18 cellular contexts compared by ENCODE assay signal in the genomic region with DNA sequence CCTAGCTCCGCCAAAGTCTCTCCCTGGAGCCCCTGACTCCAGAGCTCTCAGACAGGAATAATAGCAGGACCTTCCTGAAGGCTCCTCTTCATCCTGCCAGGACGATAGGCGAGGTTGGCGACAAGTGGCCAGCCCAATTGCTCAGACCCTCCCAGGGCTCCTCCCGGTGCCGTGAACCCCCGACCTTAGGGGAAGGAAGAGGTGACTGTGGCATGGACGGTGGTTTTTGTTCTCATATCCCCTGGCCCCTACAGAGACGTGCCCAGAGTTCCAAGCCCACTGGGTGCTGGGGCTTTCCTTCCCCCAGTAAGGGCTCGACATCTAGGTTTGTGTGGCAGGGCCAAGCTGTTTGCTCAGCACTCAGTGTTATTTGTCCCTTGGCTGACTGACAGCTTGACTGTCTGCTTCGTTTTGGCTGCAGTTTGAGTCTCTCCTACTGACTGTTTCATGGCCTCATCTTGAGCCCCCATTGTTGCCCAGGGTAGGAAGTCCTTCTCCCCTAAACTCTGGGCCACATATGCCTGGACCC. TPM values are rescaled to one million over a fixed set of nuclear protein-coding genes. Genes with fewer than 3 reads are reported as not detected.
DNase-seq lines count a peak whose midpoint lies in the region; ATAC-seq, FAIRE-seq and TF ChIP-seq lines count a peak whose summit lies in the region.
"Had no signal": no experiment of that assay in that cellular context is flagged by ENCODE, and none has a peak within 500 bp of the region (broad histone marks: within the 10 kb centered on the region; RNA-seq: fewer than 3 reads in every experiment).

No MANE protein-coding gene starts in this region.

- DNase-seq in D341Med (ENCODE audit: low spot score) (peak; percentile 6), IMR-90 (no peak), K562 (ENCODE audit: extremely low read depth in 1 of 4, low spot score in 3 of 4) (no peak), neuronal stem cell (ENCODE audit: low spot score) (no peak), PC-9 (no peak)
- DNase-seq: activated CD4-positive, alpha-beta T cell treated with anti-CD3 and anti-CD28 coated beads for 36 hours; activated naive CD4-positive, alpha-beta T cell treated with anti-CD3 and anti-CD28 coated beads, Interleukin-2, amount 50 U/mL, for 16 hours; C1 segment of cervical spinal cord; HCEC 1CT; NCI-H1417; occipital lobe; SIG-M5; small intestine; stimulated activated naive CD4-positive, alpha-beta T cell treated with Interleukin-2 at 50 U/mL for 16 hours had no signal

- no peak for TF ChIP-seq POLR2A in IMR-90 (IDR thresholded peaks at IDR 0.05; ENCODE audit: low read depth, low read length)
- no peak for TF ChIP-seq POLR2A in K562 (conservative IDR thresholded peaks at IDR 0.05)

- H3K9me3 ChIP-seq in IMR-90 (ENCODE audit: control insufficient read depth, insufficient read depth, low read length) (peaks cover 4% of the 10 kb centered on the region), K562 (replicated peaks; ENCODE audit: control insufficient read depth, insufficient read depth, low read depth, low read length) (no peaks in the 10 kb centered on the region), neuronal stem cell (replicated peaks in 1 of 2; ENCODE audit: control insufficient read depth in 2 of 2, insufficient read depth in 1 of 2, low read depth in 1 of 2, low read length in 2 of 2) (no peaks in the 10 kb centered on the region), PC-9 (ENCODE audit: insufficient read depth, low read depth) (no peaks in the 10 kb centered on the region)
- H3K9me3 ChIP-seq: vagina had no signal

- H3K9ac ChIP-seq in IMR-90 (ENCODE audit: low read depth, low read length) (no peak overlapping the region), K562 (ENCODE audit: insufficient read depth in 1 of 2, low read depth in 2 of 2, low read length in 2 of 2) (peak overlapping the region; percentile 20 to 78; a peak in 3 of 4 replicates), neuronal stem cell (ENCODE audit: low read depth, low read length, poor library complexity) (no peak overlapping the region)

- H2BK5ac ChIP-seq in IMR-90 (ENCODE audit: low read depth, low read length, poor library complexity, severe bottlenecking), result no peak overlapping the region
- H2BK5ac ChIP-seq in neuronal stem cell (ENCODE audit: low read length), result no peak overlapping the region

- no peak for TF ChIP-seq EP300 in K562 (IDR thresholded peaks at IDR 0.05; ENCODE audit: low read length)

- H3K79me2 ChIP-seq in K562 (ENCODE audit: control insufficient read depth, insufficient read depth, low read length) (peaks cover 57% of the 10 kb centered on the region), PC-9 (ENCODE audit: low read depth) (no peaks in the 10 kb centered on the region)

- H3K14ac ChIP-seq in IMR-90 (replicated peaks; ENCODE audit: low read depth, low read length) (no peak overlapping the region), neuronal stem cell (ENCODE audit: low read length) (no peak overlapping the region)

- no peak for FAIRE-seq in K562 (lab: Jason Lieb, UNC)
- FAIRE-seq: small intestine had no signal

- H3K9me2 ChIP-seq in PC-9 (ENCODE audit: insufficient read depth), result no peaks in the 10 kb centered on the region

- CTCF ChIA-PET in IMR-90 (lab: Yijun Ruan, JAX), result no interaction called here
- CTCF ChIA-PET in K562 (lab: Yijun Ruan, JAX; ENCODE audit: low intra/inter-chr PET ratio), result no interaction called here
- CTCF ChIA-PET in PC-9 (lab: Charles Lee), result no interaction called here

- no peaks in the 10 kb centered on the region for H3K36me3 ChIP-seq in IMR-90 (ENCODE audit: control insufficient read depth, insufficient read depth, low read length)
- H3K36me3 ChIP-seq in K562 (ENCODE audit: control insufficient read depth, insufficient read depth, low read length), result no peaks in the 10 kb centered on the region
- no peaks in the 10 kb centered on the region for H3K36me3 ChIP-seq in neuronal stem cell (replicated peaks in 1 of 2; ENCODE audit: control insufficient read depth in 2 of 2, insufficient read depth in 2 of 2, low read length in 2 of 2)
- no peaks in the 10 kb centered on the region for H3K36me3 ChIP-seq in PC-9 (ENCODE audit: low read depth)
- H3K36me3 ChIP-seq: cardiac muscle cell, vagina had no signal

- H4K5ac ChIP-seq in IMR-90 (ENCODE audit: low read depth, low read length), result no peak overlapping the region

- ATAC-seq in IMR-90 (ENCODE audit: low read depth) (no peak), K562 (no peak), GM18520 (IDR thresholded peaks at IDR 0.05; ENCODE audit: unreplicated experiment) (no peak), GM18511 (IDR thresholded peaks at IDR 0.05; ENCODE audit: unreplicated experiment) (no peak)
- ATAC-seq: activated CD4-positive, alpha-beta T cell treated with anti-CD3 and anti-CD28 coated beads for 36 hours had no signal

- no peak overlapping the region for H2BK12ac ChIP-seq in neuronal stem cell (ENCODE audit: low read length)

- 80% methylated on average over 6 of the region's 11 CpGs; no CpG with 5 or more reads in 1 of the 2 experiments for WGBS in IMR-90 (ENCODE audit: extremely low coverage in 2 of 2, insufficient read length in 1 of 2), 2 experiments
- WGBS in K562 (ENCODE audit: insufficient coverage, low coverage, missing lambda C conversion rate), result 66% methylated on average over 11 of the region's 11 CpGs
- WGBS in neuronal stem cell (ENCODE audit: extremely low coverage in 2 of 2, insufficient read length in 2 of 2, insufficient replicate concordance in 1 of 2), 2 donors, result no CpG with 5 or more reads among the region's 11 CpGs

- H2AFZ ChIP-seq in IMR-90 (replicated peaks; ENCODE audit: low read length, poor library complexity) (no peak overlapping the region), K562 (ENCODE audit: low read depth, low read length) (no peak overlapping the region), neuronal stem cell (ENCODE audit: low read length) (no peak overlapping the region), PC-9 (no peak overlapping the region)

- no peak overlapping the region; the same call in 2 of the 3 replicates for H2BK15ac ChIP-seq in IMR-90 (ENCODE audit: low read depth, low read length)
- peak overlapping the region; percentile 14 for H2BK15ac ChIP-seq in neuronal stem cell (ENCODE audit: low read length)

- H3K27me3 ChIP-seq in IMR-90 (ENCODE audit: control insufficient read depth, insufficient read depth, low read length), result peaks cover 6% of the 10 kb centered on the region
- H3K27me3 ChIP-seq in K562 (ENCODE audit: control insufficient read depth in 2 of 2, insufficient read depth in 2 of 2, low read length in 2 of 2), result no peaks in the 10 kb centered on the region
- H3K27me3 ChIP-seq in neuronal stem cell (ENCODE audit: control insufficient read depth in 3 of 3, insufficient read depth in 3 of 3, low read depth in 1 of 3, low read length in 3 of 3), result peaks cover 0 to 12% (median 0%) of the 10 kb centered on the region in 3 experiments
- H3K27me3 ChIP-seq in PC-9 (ENCODE audit: insufficient read depth, low read depth), result no peaks in the 10 kb centered on the region
- H3K27me3 ChIP-seq: cardiac muscle cell, vagina had no signal

- H2AK5ac ChIP-seq in IMR-90 (ENCODE audit: low read depth, low read length) (peak overlapping the region; percentile 43; the same call in 1 of the 2 replicates), neuronal stem cell (ENCODE audit: low read depth, low read length) (no peak overlapping the region)

- dilution Hi-C loops in IMR-90 (cut with HindIII; ENCODE audit: low sequenced_read_pairs, unreplicated experiment), result no loop called here

- H3K4ac ChIP-seq in IMR-90 (ENCODE audit: low read depth, low read length) (no peak overlapping the region), neuronal stem cell (ENCODE audit: low read length) (no peak overlapping the region)

- H3K27ac ChIP-seq in IMR-90 (ENCODE audit: insufficient read depth, low read length), result no peak overlapping the region
- peak overlapping the region; percentile 51; the same call in 2 of the 3 replicates for H3K27ac ChIP-seq in K562 (ENCODE audit: extremely low read depth, low read depth, low read length)
- no peak overlapping the region for H3K27ac ChIP-seq in neuronal stem cell (replicated peaks; ENCODE audit: low read length)
- no peak overlapping the region for H3K27ac ChIP-seq in PC-9
- H3K27ac ChIP-seq: cardiac muscle cell, vagina had no signal

- H2BK20ac ChIP-seq in IMR-90 (ENCODE audit: low read depth, low read length), result no peak overlapping the region

- no peak overlapping the region for H3K4me3 ChIP-seq in IMR-90 (ENCODE audit: insufficient read depth, low read depth, low read length)
- no peak overlapping the region for H3K4me3 ChIP-seq in K562
- H3K4me3 ChIP-seq in neuronal stem cell (ENCODE audit: low read length in 2 of 2), result no peak overlapping the region
- H3K4me3 ChIP-seq in PC-9, result no peak overlapping the region
- H3K4me3 ChIP-seq: cardiac muscle cell, vagina had no signal

- no peak overlapping the region; a peak in 1 of 4 replicates for H4K8ac ChIP-seq in IMR-90 (ENCODE audit: low read depth in 2 of 2, low read length in 2 of 2)
- no peak overlapping the region for H4K8ac ChIP-seq in neuronal stem cell (ENCODE audit: low read depth, low read length)

- H3K4me2 ChIP-seq in IMR-90 (ENCODE audit: low read depth, low read length), result no peak overlapping the region
- H3K4me2 ChIP-seq in K562 (ENCODE audit: insufficient read depth, low read length), result peak overlapping the region; percentile 24
- no peak overlapping the region for H3K4me2 ChIP-seq in neuronal stem cell (ENCODE audit: insufficient read depth, low read length, poor library complexity, severe bottlenecking)
- H3K4me2 ChIP-seq in PC-9, result no peak overlapping the region

- H3K9me1 ChIP-seq in IMR-90 (ENCODE audit: insufficient read depth, low read length), result peaks cover 8% of the 10 kb centered on the region; the same call in 1 of the 2 replicates
- no peaks in the 10 kb centered on the region for H3K9me1 ChIP-seq in K562 (ENCODE audit: control insufficient read depth, insufficient read depth, low read length)

- no peaks in the 10 kb centered on the region for H4K20me1 ChIP-seq in IMR-90 (ENCODE audit: insufficient read depth, low read length)
- no peaks in the 10 kb centered on the region for H4K20me1 ChIP-seq in K562 (replicated peaks; ENCODE audit: control insufficient read depth, insufficient read depth, low read length)
- H4K20me1 ChIP-seq in PC-9 (ENCODE audit: insufficient read depth), result no peaks in the 10 kb centered on the region

- BruUV-seq in IMR-90 (replicated peaks; lab: Mats Ljungman, UMichigan) (no TSS peak), K562 (replicated peaks; lab: Mats Ljungman, UMichigan) (no TSS peak), PC-9 (replicated peaks; lab: Mats Ljungman, UMichigan) (no TSS peak)

- H3K23ac ChIP-seq in IMR-90 (ENCODE audit: low read depth, low read length) (no peak overlapping the region), neuronal stem cell (ENCODE audit: low read depth, low read length, poor library complexity) (peak overlapping the region; percentile 38)

- peak overlapping the region; percentile 47 for H2AK9ac ChIP-seq in IMR-90 (replicated peaks; ENCODE audit: low read depth, low read length, poor library complexity)

- intact Hi-C loops in IMR-90 (cut with micrococcal nuclease) (no loop called here), K562 (cut with micrococcal nuclease) (no loop called here), PC-9 (cut with micrococcal nuclease; ENCODE audit: unreplicated experiment) (no loop called here)

- no peak overlapping the region for H3K56ac ChIP-seq in IMR-90 (ENCODE audit: extremely low read depth, insufficient read depth, low read length)

- TF ChIP-seq CTCF in IMR-90 (conservative IDR thresholded peaks at IDR 0.05; ENCODE audit: low read depth, low read length) (no peak), K562 (IDR thresholded peaks at IDR 0.05 in 2 of 3, conservative IDR thresholded peaks at IDR 0.05 in 1 of 3; ENCODE audit: insufficient read depth in 2 of 3, low read depth in 1 of 3, low read length in 3 of 3) (no peak), PC-9 (conservative IDR thresholded peaks at IDR 0.05) (no peak)

- POLR2A ChIA-PET in IMR-90 (lab: Charles Lee; ENCODE audit: unreplicated experiment), result no interaction called here
- POLR2A ChIA-PET in K562 (lab: Yijun Ruan, JAX), result interaction anchor here (0.7 to 3.8 kb wide), 3 partner anchors 7 to 18 kb away, joined by 3 to 22 read pairs (median 3); no protein-coding TSS in a partner anchor
- POLR2A ChIA-PET in PC-9 (lab: Charles Lee; ENCODE audit: unreplicated experiment), result no interaction called here

- H3K79me1 ChIP-seq in IMR-90 (ENCODE audit: low read depth in 1 of 2, low read length in 2 of 2) (peaks cover 2 to 10% of the 10 kb centered on the region in 2 experiments; a peak in 2 of 4 replicates), neuronal stem cell (ENCODE audit: low read depth, low read length) (no peaks in the 10 kb centered on the region)

- H3K4me1 ChIP-seq in IMR-90 (ENCODE audit: control insufficient read depth, insufficient read depth, low read length) (peaks cover 17% of the 10 kb centered on the region), K562 (replicated peaks in 1 of 2; ENCODE audit: control insufficient read depth in 2 of 2, insufficient read depth in 2 of 2, low read length in 2 of 2) (peaks cover 68 to 69% of the 10 kb centered on the region in 2 experiments), neuronal stem cell (ENCODE audit: control insufficient read depth in 2 of 2, insufficient read depth in 1 of 2, low read depth in 1 of 2, low read length in 2 of 2) (peaks cover 10 to 16% of the 10 kb centered on the region in 2 donors), PC-9 (replicated peaks; ENCODE audit: insufficient read depth) (peaks cover 24% of the 10 kb centered on the region)

- peaks cover 19% of the 10 kb centered on the region; the same call in 1 of the 2 replicates for H3F3A ChIP-seq in PC-9 (ENCODE audit: insufficient read depth, low read depth)

- TF ChIP-seq RAD21 in IMR-90 (IDR thresholded peaks at IDR 0.05; ENCODE audit: low read length) (no peak), K562 (CRISPR knock-in tag; conservative IDR thresholded peaks at IDR 0.05 in 1 of 2, IDR thresholded peaks at IDR 0.05 in 1 of 2) (no peak)

- H3K18ac ChIP-seq in IMR-90 (ENCODE audit: low read depth, low read length), result no peak overlapping the region
- no peak overlapping the region for H3K18ac ChIP-seq in neuronal stem cell (ENCODE audit: low read length)

- no peak overlapping the region for H4K91ac ChIP-seq in IMR-90 (ENCODE audit: insufficient read depth, low read depth, low read length)
- H4K91ac ChIP-seq in neuronal stem cell (ENCODE audit: low read depth, low read length, poor library complexity), result no peak overlapping the region

- in situ Hi-C loops in IMR-90 (cut with MboI; ENCODE audit: low sequenced_read_pairs), result no loop called here
- in situ Hi-C loops in K562 (cut with MboI), result loop anchor here (25.0 kb wide), 1 partner anchor 1649 kb away; a partner anchor contains a TSS

- H2BK120ac ChIP-seq in IMR-90 (ENCODE audit: low read depth, low read length) (no peak overlapping the region), neuronal stem cell (ENCODE audit: low read depth, low read length) (no peak overlapping the region)

RNA-seq across cellular contexts. Expression of a gene that starts 4.6 kb away (rescaled TPM):
- total RNA-seq in IMR-90 (2012; rRNA removed), result 12.2 and 15.2 TPM in 2 replicates
- polyA plus RNA-seq in IMR-90 (2012; rRNA removed), result 16.6 and 17.1 TPM in 2 replicates
- 8.3 and 16.7 TPM in 2 replicates for polyA plus RNA-seq in IMR-90 (2012; cell fraction: cytosol; rRNA removed)
- 29.6 and 55.4 TPM in 2 replicates for polyA plus RNA-seq in IMR-90 (2012; cell fraction: nucleus; rRNA removed; ENCODE audit: low replicate concordance)
- 155 and 371 TPM in 2 replicates for total RNA-seq in K562 (2011; cell fraction: chromatin; rRNA removed; ENCODE audit: low replicate concordance)
- 245 and 277 TPM in 2 replicates for total RNA-seq in K562 (2011; cell fraction: nucleolus; rRNA removed)
- 151 and 184 TPM in 2 replicates for total RNA-seq in K562 (2011; cell fraction: nucleoplasm; rRNA removed)
- 59.0 and 73.5 TPM in 2 replicates for total RNA-seq in K562 (2014; rRNA removed)
- 15.9 and 19.0 TPM in 2 replicates for total RNA-seq in K562 (2014; rRNA removed; fragmentation: Illumina TruSeq; extraction: Trizol)
- total RNA-seq in K562 (2015; rRNA removed; fragmentation: Illumina TruSeq; extraction: Trizol), result 28.6 and 29.9 TPM in 2 replicates
- total RNA-seq in K562 (2021), result 104 and 108 TPM in 2 replicates
- 28.6 and 31.0 TPM in 2 replicates for polyA plus RNA-seq in K562 (2011; rRNA removed)
- polyA plus RNA-seq in K562 (2011; cell fraction: cytosol; rRNA removed), result 19.2 and 48.3 TPM in 2 replicates
- polyA plus RNA-seq in K562 (2011; cell fraction: nucleus; rRNA removed), result 193 and 347 TPM in 2 replicates
- polyA plus RNA-seq in K562 (2012), result 53.4 and 59.6 TPM in 2 replicates
- polyA plus RNA-seq in K562 (2014; fragmentation: Illumina TruSeq; extraction: Trizol), result 26.4 and 37.3 TPM in 2 replicates
- polyA plus RNA-seq in K562 (2014; fragmentation: Nextera tagmentation; extraction: Ambion mirVana), result 1 to 10 TPM; 2.3 to 2.4 TPM
- 49.4 and 64.0 TPM in 2 replicates for polyA plus RNA-seq in K562 (2014; rRNA removed)
- 27.7 and 54.0 TPM in 2 replicates for polyA minus RNA-seq in K562 (2011; rRNA and poly(A)+ RNA removed)
- polyA minus RNA-seq in K562 (2011; cell fraction: cytosol; rRNA and poly(A)+ RNA removed), result 42.4 and 51.4 TPM in 2 replicates
- polyA minus RNA-seq in K562 (2011; cell fraction: nucleus; rRNA and poly(A)+ RNA removed), result 109 TPM in 2 replicates
- 3.6 TPM for polyA plus RNA-seq in neuronal stem cell (2013, experiment 1 of 2)
- 3.3 TPM for polyA plus RNA-seq in neuronal stem cell (2013, experiment 2 of 2)
- 39.3 and 59.5 TPM in 2 replicates for total RNA-seq in PC-9 (2021)

Comparison
In these comparisons a context has a peak if more than half of its experiments do, and no peak if none do; other contexts are left out.
1. H3K9ac ChIP-seq: peak in K562 (2 of 2); none in IMR-90 (single experiment) and neuronal stem cell (single experiment).